In the genomic region with DNA sequence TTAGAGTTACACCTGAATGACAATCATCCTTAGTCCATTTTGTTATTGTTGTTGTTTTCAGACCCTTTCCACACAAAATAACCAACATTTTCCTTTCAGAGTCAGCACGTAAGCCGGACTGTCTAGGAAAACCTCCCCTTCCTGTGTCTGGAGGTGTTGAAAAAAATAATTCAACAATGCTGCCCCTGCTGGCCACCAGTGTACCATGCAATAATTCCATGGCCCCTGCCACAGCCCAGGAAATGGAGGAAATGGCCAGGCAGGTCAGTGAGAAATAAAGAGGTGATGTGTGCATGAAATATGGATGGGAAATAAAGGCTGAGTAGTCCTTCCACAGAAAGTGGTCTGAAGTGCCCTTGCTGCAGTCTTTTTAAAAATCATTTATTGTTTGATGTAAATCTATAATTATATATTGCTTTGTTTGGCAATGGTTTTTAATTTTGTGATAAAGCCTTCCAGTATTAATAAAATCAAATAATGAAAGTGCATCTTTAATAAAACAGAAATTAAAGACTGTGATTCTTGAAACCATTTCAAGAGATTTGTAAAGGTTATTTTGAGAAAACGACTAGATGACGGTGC, we compare ENCODE assay signal across 8 cellular contexts.
DNase-seq lines count a peak whose midpoint lies in the region; ATAC-seq and TF ChIP-seq lines count a peak whose summit lies in the region.

No MANE protein-coding gene starts in this region.

- H3K36me3 ChIP-seq in cardiac muscle cell (no peaks in the 10 kb centered on the region), right atrium auricular region (no peaks in the 10 kb centered on the region), neuron (ENCODE audit: insufficient read depth, low read length) (no peaks in the 10 kb centered on the region)

- peak in 1 of 2 donors; percentile 32 for DNase-seq in cardiac muscle cell (ENCODE audit: low read depth in 1 of 2, low spot score in 1 of 2)
- DNase-seq in right atrium auricular region (ENCODE audit: low spot score) = no peak
- DNase-seq in astrocyte of the cerebellum (ENCODE audit: low read depth) = no peak
- DNase-seq in activated gamma-delta T cell treated with Interleukin-2 at 50 U/mL for 16 hours = no peak
- DNase-seq in NCI-H2227 treated with DMSO at 0.1 percent for 48 hours (lab: John Stamatoyannopoulos, UW) = no peak
- DNase-seq in activated CD4-positive, alpha-beta T cell treated with anti-CD3 and anti-CD28 coated beads for 1 hour = no peak

- no peaks in the 10 kb centered on the region for H3K9me3 ChIP-seq in cardiac muscle cell (ENCODE audit: low read depth)
- no peaks in the 10 kb centered on the region for H3K9me3 ChIP-seq in right atrium auricular region
- H3K9me3 ChIP-seq in neuron (ENCODE audit: low read length) = no peaks in the 10 kb centered on the region

- H3K27ac ChIP-seq in cardiac muscle cell = no peak overlapping the region
- no peak overlapping the region for H3K27ac ChIP-seq in right atrium auricular region

- H3K4me3 ChIP-seq in cardiac muscle cell (no peak overlapping the region), right atrium auricular region (no peak overlapping the region), astrocyte of the cerebellum (ENCODE audit: low read depth, low read length) (no peak overlapping the region), neuron (ENCODE audit: low read length) (no peak overlapping the region)

- peak; percentile 33 for TF ChIP-seq CTCF in cardiac muscle cell (IDR thresholded peaks at IDR 0.05; ENCODE audit: low read depth, low read length)
- peak in 1 of 2 donors; percentile 62 for TF ChIP-seq CTCF in right atrium auricular region (IDR thresholded peaks at IDR 0.05)
- peak; percentile 45 for TF ChIP-seq CTCF in astrocyte of the cerebellum (IDR thresholded peaks at IDR 0.05; ENCODE audit: low read depth, low read length, missing control alignments)

- H3K27me3 ChIP-seq in cardiac muscle cell (no peaks in the 10 kb centered on the region), right atrium auricular region (no peaks in the 10 kb centered on the region), neuron (ENCODE audit: insufficient read depth, low read length) (no peaks in the 10 kb centered on the region)

- in situ Hi-C loops in astrocyte of the cerebellum (cut with HindIII; ENCODE audit: low sequenced_read_pairs) = no loop called here

- H2AFZ ChIP-seq in neuron (ENCODE audit: low read depth, low read length) = peak overlapping the region; percentile 9

- H3K4me1 ChIP-seq in cardiac muscle cell (ENCODE audit: low read depth) (no peaks in the 10 kb centered on the region), right atrium auricular region (no peaks in the 10 kb centered on the region), neuron (ENCODE audit: insufficient read depth, low read length) (no peaks in the 10 kb centered on the region)

- peak; percentile 66 for ATAC-seq in HG03432 (IDR thresholded peaks at IDR 0.05; ENCODE audit: unreplicated experiment)
